ENCODE assay signal across 8 cellular contexts in genomic region chr19:35533822-35534521, GRCh38. TPM values are rescaled to one million over a fixed set of nuclear protein-coding genes. Genes with fewer than 3 reads are reported as not detected.
DNase-seq lines count a peak whose midpoint lies in the region; ATAC-seq lines count a peak whose summit lies in the region.

No MANE protein-coding gene starts in this region.

- no peak overlapping the region for H3K4me3 ChIP-seq in right cardiac atrium (ENCODE audit: low read length)
- H3K4me3 ChIP-seq in thymus (ENCODE audit: low read length), result peak overlapping the region; percentile 24

- ATAC-seq in Right ventricle myocardium superior (ENCODE audit: poor library complexity), result peak; percentile 58
- ATAC-seq in right cardiac atrium, result peak; percentile 35 to 53

- H3K36me3 ChIP-seq in thymus (ENCODE audit: control insufficient read depth, insufficient read depth), result no peaks in the 10 kb centered on the region

- intact Hi-C loops in Right ventricle myocardium superior (cut with DNase I) (no loop called here), cardiac septum (cut with DNase I) (no loop called here), right cardiac atrium (cut with DNase I) (no loop called here)

- H3K9me3 ChIP-seq in right cardiac atrium (ENCODE audit: control insufficient read depth, low read length) (no peaks in the 10 kb centered on the region), thymus (ENCODE audit: control insufficient read depth) (no peaks in the 10 kb centered on the region)

- DNase-seq in Right ventricle myocardium superior, result peak; percentile 59
- no peak for DNase-seq in cardiac septum (ENCODE audit: low spot score)
- DNase-seq in activated CD8-positive, alpha-beta memory T cell treated with anti-CD3 and anti-CD28 coated beads for 24 hours, result peak; percentile 76
- peak in 2 of 3 donors; percentile 68 to 78 for DNase-seq in right cardiac atrium
- no peak for DNase-seq in NCI-H2171 (lab: John Stamatoyannopoulos, UW)
- no peak for DNase-seq in hippocampal formation (lab: John Stamatoyannopoulos, UW)
- no peak for DNase-seq in RKO (ENCODE audit: low spot score)

- 11% methylated on average over 35 of the region's 35 CpGs for WGBS in right cardiac atrium
- WGBS in thymus, result 12% methylated on average over 35 of the region's 35 CpGs

- H3K4me1 ChIP-seq in right cardiac atrium (ENCODE audit: control insufficient read depth, insufficient read depth, low read length) (no peaks in the 10 kb centered on the region), thymus (ENCODE audit: control insufficient read depth, insufficient read depth, low read length) (peaks cover 6% of the 10 kb centered on the region)

- H3K27ac ChIP-seq in right cardiac atrium (ENCODE audit: low read length), result no peak overlapping the region
- H3K27ac ChIP-seq in thymus (ENCODE audit: low read depth), result no peak overlapping the region

- H3K27me3 ChIP-seq in right cardiac atrium (ENCODE audit: control insufficient read depth, insufficient read depth) (no peaks in the 10 kb centered on the region), thymus (ENCODE audit: control insufficient read depth, insufficient read depth) (no peaks in the 10 kb centered on the region)

RNA-seq across cellular contexts. Expression of gene GAPDHS, which starts 0.7 kb away (rescaled TPM):
- total RNA-seq in Right ventricle myocardium superior (not detected), cardiac septum (not detected), right cardiac atrium (not detected)
- polyA plus RNA-seq in right cardiac atrium (not detected), thymus (0.16 TPM)

RNA-seq across cellular contexts. Expression of gene SBSN, which starts 5.9 kb away (rescaled TPM):
- total RNA-seq in Right ventricle myocardium superior (not detected), cardiac septum (not detected), right cardiac atrium (not detected)
- polyA plus RNA-seq in right cardiac atrium (not detected), thymus (56.1 TPM)

RNA-seq across cellular contexts. Expression of gene TMEM147, which starts 11.5 kb away (rescaled TPM):
- 75.7 TPM for total RNA-seq in Right ventricle myocardium superior
- total RNA-seq in cardiac septum, result 64.4 TPM
- total RNA-seq in right cardiac atrium, result 10 to 100 TPM; 77.3 to 94.8 (median 85.0) TPM
- 140 TPM for polyA plus RNA-seq in right cardiac atrium
- 61.1 TPM for polyA plus RNA-seq in thymus

RNA-seq across cellular contexts. Expression of gene DMKN, which starts 20.5 kb away (rescaled TPM):
- total RNA-seq in Right ventricle myocardium superior (3.6 TPM), cardiac septum (4.2 TPM), right cardiac atrium (10 to 100 TPM in 3 of 4 donors, 1 to 10 TPM in 1; 9.1 to 23.4 (median 15.7) TPM)
- polyA plus RNA-seq in right cardiac atrium (22.8 TPM), thymus (175 TPM)

RNA-seq across cellular contexts. Expression of gene ATP4A, which starts 29.5 kb away (rescaled TPM):
- total RNA-seq in Right ventricle myocardium superior, result not detected
- total RNA-seq in cardiac septum, result not detected
- not detected for total RNA-seq in right cardiac atrium
- polyA plus RNA-seq in right cardiac atrium, result not detected
- 1.1 TPM for polyA plus RNA-seq in thymus

Comparison
In these comparisons a context has a peak if more than half of its experiments do, and no peak if none do; other contexts are left out.
1. DNase-seq: peak in Right ventricle myocardium superior (single experiment), activated CD8-positive, alpha-beta memory T cell treated with anti-CD3 and anti-CD28 coated beads for 24 hours (single experiment) and right cardiac atrium (2 of 3); none in cardiac septum (single experiment), NCI-H2171 (single experiment), hippocampal formation (0 of 2) and RKO (single experiment).